In the genomic region with DNA sequence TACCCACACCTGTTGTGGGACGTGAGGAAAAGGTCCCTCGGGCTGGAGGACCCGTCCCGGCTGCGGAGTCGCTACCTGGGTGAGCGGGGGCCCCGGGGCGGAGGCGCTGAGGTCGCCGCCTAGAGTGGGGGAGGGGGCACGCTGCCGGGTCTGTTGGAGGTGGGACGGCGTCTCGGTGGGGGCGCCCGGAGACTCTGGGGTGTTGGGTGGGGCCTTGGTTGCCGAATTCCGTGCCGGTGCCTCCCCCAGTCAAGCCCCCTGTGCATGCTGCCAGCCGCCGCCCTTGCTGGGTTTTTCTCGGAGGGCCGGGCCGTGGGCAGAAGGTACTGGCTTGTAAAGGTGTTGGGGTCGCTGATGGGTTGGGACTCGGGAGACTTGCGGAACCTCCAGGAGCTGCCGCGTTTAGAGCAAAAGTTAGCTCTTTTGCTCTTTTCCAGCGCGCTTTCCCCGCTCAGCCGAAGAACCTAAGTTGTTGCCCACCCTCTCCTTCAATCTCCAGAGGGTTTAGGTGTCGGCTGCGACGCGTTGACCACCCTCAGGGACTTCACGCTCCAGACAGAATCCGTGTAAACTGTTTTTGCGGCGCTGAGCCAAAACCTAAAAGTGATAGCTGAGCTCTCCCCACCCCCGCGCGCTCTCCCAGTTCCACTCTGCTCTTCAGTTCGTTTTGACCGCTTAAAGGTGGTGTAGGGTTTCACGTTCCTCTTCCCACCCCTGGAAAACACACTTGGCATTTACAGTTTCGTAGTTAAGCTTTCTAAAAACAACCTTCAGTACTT, we compare ENCODE assay signal across 8 cellular contexts. TPM values are rescaled to one million over a fixed set of nuclear protein-coding genes. Genes with fewer than 3 reads are reported as not detected.
DNase-seq lines count a peak whose midpoint lies in the region; ATAC-seq and TF ChIP-seq lines count a peak whose summit lies in the region.

A gene (minus strand): TSS at position 143 of the 779 bp plus-strand sequence. CDS start 1,231 bp downstream, outside the sequence.

- CTCF ChIA-PET in AG04449 (lab: Yijun Ruan, JAX), result interaction anchor here (1.1 kb wide), 1 partner anchor 140 kb away, joined by 5 read pairs; no protein-coding TSS in a partner anchor
- CTCF ChIA-PET in activated CD8-positive, alpha-beta T cell treated with anti-CD3 and anti-CD28 coated beads for 36 hours (lab: Charles Lee), result interaction anchor here (2.8 kb wide), 1 partner anchor 145 kb away, joined by 10 read pairs; no protein-coding TSS in a partner anchor

- H3K27me3 Mint-ChIP-seq in activated CD8-positive, alpha-beta T cell treated with anti-CD3 and anti-CD28 coated beads for 36 hours, result no peaks in the 10 kb centered on the region
- no peaks in the 10 kb centered on the region for H3K27me3 Mint-ChIP-seq in effector memory CD8-positive, alpha-beta T cell
- no peaks in the 10 kb centered on the region for H3K27me3 Mint-ChIP-seq in memory B cell

- DNase-seq in AG04449 (ENCODE audit: low read depth, low spot score) (no peak), NCI-H774 (lab: John Stamatoyannopoulos, UW) (peak; percentile 51), memory B cell (ENCODE audit: low spot score in 2 of 2) (peak in 1 of 2 donors; percentile 54)
- DNase-seq in activated CD8-positive, alpha-beta T cell treated with anti-CD3 and anti-CD28 coated beads for 36 hours, result peak; percentile 79
- peak; percentile 53 to 57 (median 56) for DNase-seq in effector memory CD8-positive, alpha-beta T cell
- DNase-seq in stimulated activated CD8-positive, alpha-beta memory T cell treated with anti-CD3 and anti-CD28 coated beads, Interleukin-12 subunit alpha, Interleukin-12 subunit beta, amount 100 ng/mL, for 1 hour (ENCODE audit: low read depth), result peak; percentile 37

- H3K36me3 Mint-ChIP-seq in activated CD8-positive, alpha-beta T cell treated with anti-CD3 and anti-CD28 coated beads for 36 hours (ENCODE audit: low read depth), result peaks cover 10% of the 10 kb centered on the region
- H3K36me3 Mint-ChIP-seq in effector memory CD8-positive, alpha-beta T cell (ENCODE audit: insufficient read depth), result peaks cover 24% of the 10 kb centered on the region
- H3K36me3 Mint-ChIP-seq in memory B cell, result no peaks in the 10 kb centered on the region

- H3K27ac Mint-ChIP-seq in activated CD8-positive, alpha-beta T cell treated with anti-CD3 and anti-CD28 coated beads for 36 hours, result peak within 1 kb of the TSS; percentile 100
- peak within 1 kb of the TSS; percentile 81 to 92 for H3K27ac Mint-ChIP-seq in effector memory CD8-positive, alpha-beta T cell
- H3K27ac Mint-ChIP-seq in memory B cell, result peak within 1 kb of the TSS; percentile 94

- peak within 1 kb of the TSS; percentile 90 for H3K4me3 Mint-ChIP-seq in activated CD8-positive, alpha-beta T cell treated with anti-CD3 and anti-CD28 coated beads for 36 hours
- peak within 1 kb of the TSS; percentile 77 to 88 for H3K4me3 Mint-ChIP-seq in effector memory CD8-positive, alpha-beta T cell
- peak within 1 kb of the TSS; percentile 95 for H3K4me3 Mint-ChIP-seq in memory B cell

- intact Hi-C loops in activated CD8-positive, alpha-beta T cell treated with anti-CD3 and anti-CD28 coated beads for 36 hours (cut with micrococcal nuclease), result loop anchor here (5.0 to 10.0 kb wide), 2 partner anchors 145 to 222 kb away; no protein-coding TSS in a partner anchor

- peak; percentile 21 for ATAC-seq in GM18909 (IDR thresholded peaks at IDR 0.05; ENCODE audit: poor library complexity, unreplicated experiment)
- ATAC-seq in HG03439 (IDR thresholded peaks at IDR 0.05; ENCODE audit: unreplicated experiment), result peak; percentile 3
- ATAC-seq in activated CD8-positive, alpha-beta T cell treated with anti-CD3 and anti-CD28 coated beads for 36 hours, result peak; percentile 26
- peak; percentile 10 for ATAC-seq in effector memory CD8-positive, alpha-beta T cell (replicated peaks)
- peak; percentile 14 for ATAC-seq in memory B cell (ENCODE audit: low read depth)

- TF ChIP-seq CTCF in AG04449 (IDR thresholded peaks at IDR 0.05; ENCODE audit: insufficient read depth, low read length, missing control alignments), result no peak
- TF ChIP-seq CTCF in activated CD8-positive, alpha-beta T cell treated with anti-CD3 and anti-CD28 coated beads for 36 hours (IDR thresholded peaks at IDR 0.05), result no peak

- peak within 1 kb of the TSS; percentile 87 for H3K4me3 ChIP-seq in AG04449 (ENCODE audit: low read depth, low read length)

- no peaks in the 10 kb centered on the region for H3K9me3 Mint-ChIP-seq in activated CD8-positive, alpha-beta T cell treated with anti-CD3 and anti-CD28 coated beads for 36 hours
- H3K9me3 Mint-ChIP-seq in effector memory CD8-positive, alpha-beta T cell, result no peaks in the 10 kb centered on the region
- no peaks in the 10 kb centered on the region for H3K9me3 Mint-ChIP-seq in memory B cell

- peaks cover 29% of the 10 kb centered on the region for H3K4me1 Mint-ChIP-seq in activated CD8-positive, alpha-beta T cell treated with anti-CD3 and anti-CD28 coated beads for 36 hours (ENCODE audit: low read depth)
- H3K4me1 Mint-ChIP-seq in effector memory CD8-positive, alpha-beta T cell (ENCODE audit: low read depth in 2 of 2), result peaks cover 19 to 40% of the 10 kb centered on the region in 2 donors
- H3K4me1 Mint-ChIP-seq in memory B cell, result peaks cover 19% of the 10 kb centered on the region

- POLR2A ChIA-PET in AG04449 (lab: Yijun Ruan, JAX), result interaction anchor here (0.8 to 1.9 kb wide), 6 partner anchors 29 to 215 kb away, joined by 3 to 5 read pairs (median 4); a partner anchor contains a TSS
- POLR2A ChIA-PET in activated CD8-positive, alpha-beta T cell treated with anti-CD3 and anti-CD28 coated beads for 36 hours (lab: Charles Lee), result interaction anchor here (0.6 to 2.6 kb wide), 15 partner anchors 9 to 306 kb away, joined by 3 to 15 read pairs (median 4); a partner anchor contains a TSS

RNA-seq across cellular contexts. Expression of the gene that starts here (rescaled TPM):
- total RNA-seq in activated CD8-positive, alpha-beta T cell treated with anti-CD3 and anti-CD28 coated beads for 36 hours, result 10 to 100 TPM; 64.9 to 69.4 TPM
